In genomic region chr12:57031228-57031670, GRCh38 we compare ENCODE assay signal across 9 cellular contexts. TPM values are rescaled to one million over a fixed set of nuclear protein-coding genes. Genes with fewer than 3 reads are reported as not detected.
DNase-seq lines count a peak whose midpoint lies in the region; ATAC-seq and TF ChIP-seq lines count a peak whose summit lies in the region.
"Had no signal": no experiment of that assay in that cellular context is flagged by ENCODE, and none has a peak within 500 bp of the region (broad histone marks: within the 10 kb centered on the region; RNA-seq: fewer than 3 reads in every experiment).

No MANE protein-coding gene starts in this region.

- no peak overlapping the region for H3K4me3 ChIP-seq in spleen

- peak in 5 of 11 experiments; percentile 7 to 18 (median 9) for TF ChIP-seq CTCF in spleen (IDR thresholded peaks at IDR 0.05 in 8 of 11, conservative IDR thresholded peaks at IDR 0.05 in 3 of 11)

- H3K27ac ChIP-seq in spleen = no peak overlapping the region

- intact Hi-C loops in spleen (cut with DNase I; ENCODE audit: low total_unique reads) = no loop called here

- no peaks in the 10 kb centered on the region for H3K9me3 ChIP-seq in spleen

- ATAC-seq in activated CD4-positive, CD25-positive, alpha-beta regulatory T cell treated with anti-CD3 and anti-CD28 coated beads, Interleukin-2, amount 50 U/mL, for 24 hours = no peak

- peak; percentile 53 for DNase-seq in GDM1 (lab: John Stamatoyannopoulos, UW)
- DNase-seq in HT1080 (ENCODE audit: low read depth) = peak; percentile 32
- peak; percentile 66 for DNase-seq in NOMO-1 treated with DMSO at 0.1 percent for 48 hours (lab: John Stamatoyannopoulos, UW; ENCODE audit: unreplicated experiment)
- peak; percentile 25 for DNase-seq in glomerular visceral epithelial cell (ENCODE audit: extremely low spot score)
- DNase-seq in C1 segment of cervical spinal cord (lab: John Stamatoyannopoulos, UW) = no peak
- no peak for DNase-seq in spleen
- DNase-seq in SW 1271 (lab: John Stamatoyannopoulos, UW) = no peak

- TF ChIP-seq POLR2A in spleen (IDR thresholded peaks at IDR 0.05) = no peak

- H3K4me1 ChIP-seq in spleen = peaks cover 0 to 22% (median 8%) of the 10 kb centered on the region in 6 donors

- no peaks in the 10 kb centered on the region for H3K36me3 ChIP-seq in spleen

- no peaks in the 10 kb centered on the region for H3K27me3 ChIP-seq in spleen (replicated peaks in 1 of 7)

- 0 to 25% (median 10%) methylated on average over 2 of the region's 2 CpGs for WGBS in spleen, 5 donors

RNA-seq across cellular contexts. Expression of gene TAC3, which starts 14.9 kb away (rescaled TPM):
- not detected in 2 replicates for total RNA-seq in HT1080 (2014; rRNA removed; shearing (Covaris generic))
- not detected in 2 replicates for polyA plus RNA-seq in HT1080 (2015; cell fraction: cytosol; rRNA removed)
- polyA plus RNA-seq in HT1080 (2015; cell fraction: nucleus; rRNA removed) = 0.66 TPM in 1 of 2 replicates, not detected in the other
- not detected for total RNA-seq in spleen
- under 1 TPM in 2 of 3 donors, not detected in 1; 0.11 to 0.20 TPM for polyA plus RNA-seq in spleen
- total RNA-seq: pulmonary artery endothelial cell had no signal

RNA-seq across cellular contexts. Expression of gene MYO1A, which starts 18.7 kb away (rescaled TPM):
- not detected in 2 replicates for total RNA-seq in HT1080 (2014; rRNA removed; shearing (Covaris generic))
- polyA plus RNA-seq in HT1080 (2015; cell fraction: cytosol; rRNA removed) = 0.10 and 0.20 TPM in 2 replicates
- not detected in 2 replicates for polyA plus RNA-seq in HT1080 (2015; cell fraction: nucleus; rRNA removed)
- total RNA-seq in spleen = 1 to 10 TPM in 1 of 7 donors, under 1 TPM in 5, not detected in 1; 0.14 to 1.4 (median 0.48) TPM
- under 1 TPM; 0.12 to 0.22 (median 0.20) TPM for polyA plus RNA-seq in spleen

RNA-seq across cellular contexts. Expression of gene ZBTB39, which starts 24.9 kb away (rescaled TPM):
- 5.0 and 6.9 TPM in 2 replicates for total RNA-seq in HT1080 (2014; rRNA removed; shearing (Covaris generic))
- 5.0 and 6.0 TPM in 2 replicates for polyA plus RNA-seq in HT1080 (2015; cell fraction: cytosol; rRNA removed)
- polyA plus RNA-seq in HT1080 (2015; cell fraction: nucleus; rRNA removed) = 8.3 and 9.0 TPM in 2 replicates
- total RNA-seq in spleen = 10 to 100 TPM in 6 of 7 donors, 1 to 10 TPM in 1; 8.7 to 15.7 (median 11.9) TPM
- polyA plus RNA-seq in spleen = 1 to 10 TPM; 1.7 to 3.3 (median 2.0) TPM

RNA-seq across cellular contexts. Expression of gene NEMP1, which starts 47.3 kb away (rescaled TPM):
- 19.0 and 23.3 TPM in 2 replicates for total RNA-seq in HT1080 (2014; rRNA removed; shearing (Covaris generic))
- 18.8 and 21.2 TPM in 2 replicates for polyA plus RNA-seq in HT1080 (2015; cell fraction: cytosol; rRNA removed)
- polyA plus RNA-seq in HT1080 (2015; cell fraction: nucleus; rRNA removed) = 49.3 and 51.4 TPM in 2 replicates
- total RNA-seq in spleen = 10 to 100 TPM; 13.3 to 17.1 (median 15.3) TPM
- polyA plus RNA-seq in spleen = 1 to 10 TPM; 4.5 to 5.1 (median 4.7) TPM

RNA-seq across cellular contexts. Expression of gene NAB2, which starts 57.7 kb away (rescaled TPM):
- total RNA-seq in HT1080 (2014; rRNA removed; shearing (Covaris generic)) = 27.4 and 30.6 TPM in 2 replicates
- polyA plus RNA-seq in HT1080 (2015; cell fraction: cytosol; rRNA removed) = 18.1 and 20.1 TPM in 2 replicates
- 29.1 and 34.0 TPM in 2 replicates for polyA plus RNA-seq in HT1080 (2015; cell fraction: nucleus; rRNA removed)
- total RNA-seq in spleen = 10 to 100 TPM; 14.8 to 25.0 (median 18.2) TPM
- 10 to 100 TPM in 2 of 3 donors, 1 to 10 TPM in 1; 9.0 to 19.1 (median 13.2) TPM for polyA plus RNA-seq in spleen

Comparison
In these comparisons a context has a peak if more than half of its experiments do, and no peak if none do; other contexts are left out.
1. DNase-seq: peak in GDM1 (single experiment), HT1080 (single experiment), NOMO-1 treated with DMSO at 0.1 percent for 48 hours (single experiment) and glomerular visceral epithelial cell (single experiment); none in C1 segment of cervical spinal cord (0 of 14), spleen (single experiment) and SW 1271 (0 of 2).